In genomic region chr3:45538641-45538986, GRCh38 we compare ENCODE assay signal across 18 cellular contexts. TPM values are rescaled to one million over a fixed set of nuclear protein-coding genes. Genes with fewer than 3 reads are reported as not detected.
DNase-seq lines count a peak whose midpoint lies in the region; ATAC-seq and TF ChIP-seq lines count a peak whose summit lies in the region.
"Had no signal": no experiment of that assay in that cellular context is flagged by ENCODE, and none has a peak within 500 bp of the region (broad histone marks: within the 10 kb centered on the region; RNA-seq: fewer than 3 reads in every experiment).

No MANE protein-coding gene starts in this region.

- no peak overlapping the region for H3K4me3 ChIP-seq in esophagus squamous epithelium
- H3K4me3 ChIP-seq in lung, result no peak overlapping the region
- H3K4me3 ChIP-seq in stomach smooth muscle (ENCODE audit: low read length in 2 of 2), result no peak overlapping the region
- H3K4me3 ChIP-seq: skin epidermis had no signal

- H3K9me3 ChIP-seq in esophagus squamous epithelium (no peaks in the 10 kb centered on the region), lung (ENCODE audit: control insufficient read depth in 2 of 2, insufficient read depth in 1 of 2, low read length in 1 of 2) (no peaks in the 10 kb centered on the region), stomach smooth muscle (ENCODE audit: control insufficient read depth in 2 of 2, low read length in 2 of 2) (no peaks in the 10 kb centered on the region)

- H3K4me1 ChIP-seq in esophagus squamous epithelium (peaks cover 0 to 22% (median 0%) of the 10 kb centered on the region in 3 donors), lung (ENCODE audit: control insufficient read depth in 2 of 2, insufficient read depth in 2 of 2, low read length in 2 of 2) (peaks cover 7 to 21% of the 10 kb centered on the region in 2 donors), stomach smooth muscle (ENCODE audit: control insufficient read depth, insufficient read depth, low read length) (peaks cover 15% of the 10 kb centered on the region)

- peaks cover 4% of the 10 kb centered on the region; the same call in 1 of the 2 replicates for H3K36me3 Mint-ChIP-seq in HFFc6 (ENCODE audit: low read depth)

- H3K27me3 Mint-ChIP-seq in HFFc6 (ENCODE audit: insufficient read depth), result peaks cover 2% of the 10 kb centered on the region; the same call in 1 of the 2 replicates
- H3K27me3 Mint-ChIP-seq: stimulated activated naive B cell treated with anti-CD40 and anti-IgM and Interleukin-4, amounts not matched to agents 10 μg/mL and 1 μg/mL and 100 μg/mL, for 72 hours had no signal

- WGBS in esophagus squamous epithelium, 2 donors, result 84 to 86% methylated on average over 4 of the region's 4 CpGs
- WGBS in lung, 2 donors, result 66 to 81% methylated on average over 4 of the region's 4 CpGs

- TF ChIP-seq POLR2A in esophagus squamous epithelium (IDR thresholded peaks at IDR 0.05), result no peak

- no peak for DNase-seq in HFFc6
- DNase-seq in esophagus squamous epithelium (lab: John Stamatoyannopoulos, UW), result no peak
- DNase-seq in lung (ENCODE audit: low spot score), result no peak
- DNase-seq in middle frontal gyrus (ENCODE audit: extremely low spot score, low spot score), result no peak
- DNase-seq in GM03348 (ENCODE audit: low spot score), result no peak
- DNase-seq: activated CD4-positive, CD25-positive, alpha-beta regulatory T cell; activated effector memory CD4-positive, alpha-beta T cell treated with anti-CD3 and anti-CD28 coated beads, Interleukin-2, amount 50 U/mL, for 16 hours; AML-193; cortex of kidney; Karpas-422; NCI-H1417 treated with DMSO at 0.1 percent for 48 hours; NCI-H226; SHP77; stimulated activated naive B cell treated with anti-CD40 and anti-IgM and Interleukin-4, amounts not matched to agents 10 μg/mL and 1 μg/mL and 100 μg/mL, for 72 hours had no signal

- TF ChIP-seq CTCF in HFFc6 (IDR thresholded peaks at IDR 0.05) (no peak), esophagus squamous epithelium (IDR thresholded peaks at IDR 0.05) (no peak), lung (IDR thresholded peaks at IDR 0.05; ENCODE audit: control extremely low read depth, extremely low read depth) (no peak)

- H3K36me3 ChIP-seq in esophagus squamous epithelium (peaks cover 0 to 47% (median 0%) of the 10 kb centered on the region in 3 donors), lung (ENCODE audit: control insufficient read depth in 2 of 2, insufficient read depth in 2 of 2, low read length in 2 of 2) (no peaks in the 10 kb centered on the region), stomach smooth muscle (ENCODE audit: control insufficient read depth in 2 of 2, insufficient read depth in 2 of 2, low read length in 2 of 2) (peaks cover 0 to 4% of the 10 kb centered on the region in 2 donors)

- H3K27ac Mint-ChIP-seq in HFFc6, result peak overlapping the region; percentile 56
- H3K27ac Mint-ChIP-seq: stimulated activated naive B cell treated with anti-CD40 and anti-IgM and Interleukin-4, amounts not matched to agents 10 μg/mL and 1 μg/mL and 100 μg/mL, for 72 hours had no signal

- intact Hi-C loops in esophagus squamous epithelium (cut with DNase I), result no loop called here

- H3K27ac ChIP-seq in esophagus squamous epithelium (peak overlapping the region in 3 of 4 donors; percentile 43 to 72 (median 56)), lung (ENCODE audit: low read depth in 1 of 2, low read length in 1 of 2) (peak overlapping the region; percentile 86 to 87), stomach smooth muscle (ENCODE audit: low read length) (peak overlapping the region; percentile 31)

- ATAC-seq in lung (ENCODE audit: insufficient read depth, low FRiP score), result no peak
- ATAC-seq in HG02973 (IDR thresholded peaks at IDR 0.05; ENCODE audit: unreplicated experiment), result no peak
- no peak for ATAC-seq in GM21447 (IDR thresholded peaks at IDR 0.05; ENCODE audit: unreplicated experiment)

- no peak overlapping the region for H3K4me3 Mint-ChIP-seq in HFFc6
- H3K4me3 Mint-ChIP-seq: stimulated activated naive B cell treated with anti-CD40 and anti-IgM and Interleukin-4, amounts not matched to agents 10 μg/mL and 1 μg/mL and 100 μg/mL, for 72 hours had no signal

- peak overlapping the region; percentile 1 to 42 for H3K9ac ChIP-seq in stomach smooth muscle (ENCODE audit: low read length in 2 of 2)

- H3K9me3 Mint-ChIP-seq in HFFc6, result no peaks in the 10 kb centered on the region
- H3K9me3 Mint-ChIP-seq: stimulated activated naive B cell treated with anti-CD40 and anti-IgM and Interleukin-4, amounts not matched to agents 10 μg/mL and 1 μg/mL and 100 μg/mL, for 72 hours had no signal

- H3K4me1 Mint-ChIP-seq in HFFc6 (ENCODE audit: low read depth), result peaks cover 25% of the 10 kb centered on the region

- H3K27me3 ChIP-seq in esophagus squamous epithelium (no peaks in the 10 kb centered on the region), lung (ENCODE audit: control insufficient read depth, insufficient read depth) (no peaks in the 10 kb centered on the region), stomach smooth muscle (ENCODE audit: control insufficient read depth in 1 of 2, insufficient read depth in 2 of 2, low read length in 2 of 2) (no peaks in the 10 kb centered on the region)

RNA-seq across cellular contexts. Expression of gene LIMD1, which starts 55.9 kb away (rescaled TPM):
- 10 to 100 TPM; 25.0 to 34.8 (median 27.2) TPM for total RNA-seq in HFFc6 (2021; fragmentation: NEBNext Ultra II Directional; extraction: Animal tissue kit (Norgen Biotek cat#: 25700))
- total RNA-seq in esophagus squamous epithelium (10 to 100 TPM in 2 of 4 donors, 1 to 10 TPM in 2; 8.5 to 18.9 (median 11.3) TPM), lung (100 to 1,000 TPM in 1 of 2 donors, 10 to 100 TPM in 1; 70.0 to 123 TPM)
- 10 to 100 TPM in 1 of 2 donors, 1 to 10 TPM in 1; 9.3 to 18.5 TPM for polyA plus RNA-seq in lung

Comparison
In these comparisons a context has a peak if more than half of its experiments do, and no peak if none do; other contexts are left out.
1. H3K27ac ChIP-seq: peak in every context shown above with its lines; median percentile 86 in lung; 56 in esophagus squamous epithelium; 31 in stomach smooth muscle.